In genomic region chr15:63600646-63601025, GRCh38 we compare ENCODE assay signal across 8 cellular contexts. TPM values are rescaled to one million over a fixed set of nuclear protein-coding genes. Genes with fewer than 3 reads are reported as not detected.
A peak's percentile ranks its signal among the peaks of the same experiment; 100 is the strongest.
DNase-seq lines count a peak whose midpoint lies in the region; ATAC-seq and TF ChIP-seq lines count a peak whose summit lies in the region.

No MANE protein-coding gene starts in this region.

- in situ Hi-C loops in GM18951 (cut with MboI; ENCODE audit: low sequenced_read_pairs, unreplicated experiment), result loop anchor here (10.0 kb wide), 1 partner anchor 464 kb away; no protein-coding TSS in a partner anchor

- intact Hi-C loops in left colon (cut with DNase I, micrococcal nuclease), result no loop called here

- no peak for TF ChIP-seq CTCF in chondrocyte (IDR thresholded peaks at IDR 0.05)

- H3K27ac Mint-ChIP-seq in chondrocyte (ENCODE audit: unreplicated experiment), result peak overlapping the region; percentile 79

- ATAC-seq in HG03159 (IDR thresholded peaks at IDR 0.05; ENCODE audit: unreplicated experiment) (peak; percentile 66), left colon (peak; percentile 64)

- DNase-seq in AG20443 (ENCODE audit: low spot score), result peak; percentile 98
- DNase-seq in NCI-H226, result peak; percentile 97
- peak; percentile 84 for DNase-seq in activated CD4-positive, alpha-beta T cell treated with anti-CD3 and anti-CD28 coated beads for 1 hour
- no peak for DNase-seq in chondrocyte (ENCODE audit: low spot score)
- DNase-seq in left colon, result peak; percentile 88 to 93
- peak; percentile 73 to 86 (median 82) for DNase-seq in stimulated activated CD4-positive, alpha-beta T cell treated with anti-CD3 and anti-CD28 coated beads, Interleukin-1b, Interleukin-23, amount 100 ng/mL, for 24 hours (ENCODE audit: low read depth in 4 of 4, low spot score in 1 of 4)

- H3K4me1 Mint-ChIP-seq in chondrocyte (ENCODE audit: low read depth), result peaks cover 54% of the 10 kb centered on the region

- no peaks in the 10 kb centered on the region for H3K27me3 Mint-ChIP-seq in chondrocyte (ENCODE audit: low read depth)

- H3K4me3 Mint-ChIP-seq in chondrocyte (ENCODE audit: unreplicated experiment), result peak overlapping the region; percentile 86

- TF ChIP-seq POLR2A in GM18951 (IDR thresholded peaks at IDR 0.05; ENCODE audit: extremely low read depth, insufficient read depth, insufficient read length), result peak; percentile 95

- H3K36me3 Mint-ChIP-seq in chondrocyte (ENCODE audit: low read depth), result no peaks in the 10 kb centered on the region

- no peaks in the 10 kb centered on the region for H3K9me3 Mint-ChIP-seq in chondrocyte (ENCODE audit: low read depth)

RNA-seq across cellular contexts. Expression of gene FBXL22, which starts 3.4 kb away (rescaled TPM):
- total RNA-seq in chondrocyte (2.8 to 3.9 TPM (median 2.9 TPM) in 3 replicates), left colon (1 to 10 TPM; 2.5 to 5.4 TPM)
